ENCODE assay signal across 11 cellular contexts in the genomic region with DNA sequence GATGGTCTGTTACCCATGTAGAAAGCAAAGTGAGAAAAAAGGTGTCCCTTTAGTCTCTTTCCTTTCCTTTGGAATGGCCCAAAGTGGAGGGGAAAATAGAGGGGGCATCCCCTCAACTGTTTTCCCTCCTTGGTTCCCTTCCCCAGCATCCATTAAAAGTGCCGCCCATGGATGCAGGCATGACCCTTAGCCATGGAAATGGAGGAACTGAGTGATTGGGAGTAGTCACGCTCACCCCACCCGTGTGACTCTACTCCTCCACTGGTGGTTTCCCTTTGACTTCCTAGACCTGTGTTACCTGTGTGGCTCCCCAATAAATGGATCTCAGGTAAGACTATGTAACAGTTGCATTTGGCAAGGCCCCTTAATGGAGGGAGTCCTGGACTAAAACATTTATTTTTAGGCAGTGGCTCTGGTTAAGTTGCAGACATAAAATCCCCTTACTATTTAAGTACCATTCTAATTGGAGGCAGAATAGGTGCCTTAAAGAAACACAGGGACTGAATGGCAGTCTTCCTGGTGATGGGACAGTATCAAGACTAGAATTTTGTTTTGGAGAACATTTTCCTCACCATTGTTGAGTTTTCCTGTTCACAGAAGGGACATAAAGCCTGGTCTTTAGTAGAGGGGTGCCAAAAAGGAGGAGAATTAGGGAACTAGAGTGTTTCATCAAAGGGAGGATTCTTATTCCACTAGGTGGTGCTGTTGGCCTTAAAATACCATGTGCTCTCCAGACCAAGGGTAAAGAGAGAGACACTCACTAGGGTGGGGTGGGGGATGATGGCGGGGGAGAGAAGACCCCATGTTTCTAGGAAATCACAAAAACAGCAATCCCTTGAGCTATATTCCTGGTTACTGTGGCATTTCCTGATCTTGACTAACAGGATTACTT. TPM values are rescaled to one million over a fixed set of nuclear protein-coding genes. Genes with fewer than 3 reads are reported as not detected.
A peak's percentile ranks its signal among the peaks of the same experiment; 100 is the strongest.
DNase-seq lines count a peak whose midpoint lies in the region; ATAC-seq and TF ChIP-seq lines count a peak whose summit lies in the region.
"Had no signal": no experiment of that assay in that cellular context is flagged by ENCODE, and none has a peak within 500 bp of the region (broad histone marks: within the 10 kb centered on the region; RNA-seq: fewer than 3 reads in every experiment).

No MANE protein-coding gene starts in this region.

- TF ChIP-seq CTCF in AG09309 (IDR thresholded peaks at IDR 0.05; ENCODE audit: control insufficient read depth, insufficient read depth, low read depth, low read length, missing control alignments) (peak; percentile 31), OCI-LY1 (IDR thresholded peaks at IDR 0.05; ENCODE audit: low read length) (peak; percentile 52; the same call in 1 of the 2 replicates), testis (IDR thresholded peaks at IDR 0.05) (no peak), stomach (IDR thresholded peaks at IDR 0.05) (no peak)

- no peak overlapping the region for H3K9ac ChIP-seq in OCI-LY1 (ENCODE audit: low read length)

- no peaks in the 10 kb centered on the region for H3F3A ChIP-seq in OCI-LY1 (ENCODE audit: insufficient read depth, low read length)

- H3K36me3 ChIP-seq in OCI-LY1 (ENCODE audit: insufficient read depth, low read length) (no peaks in the 10 kb centered on the region), testis (ENCODE audit: low read depth, missing control alignments) (no peaks in the 10 kb centered on the region), stomach (no peaks in the 10 kb centered on the region)
- H3K36me3 ChIP-seq in naive thymus-derived CD4-positive, alpha-beta T cell (ENCODE audit: control insufficient read depth in 2 of 3, insufficient read depth in 3 of 3, low read length in 3 of 3), result no peaks in the 10 kb centered on the region

- no peak overlapping the region for H3K27ac Mint-ChIP-seq in immature natural killer cell
- no peak overlapping the region for H3K27ac Mint-ChIP-seq in naive thymus-derived CD4-positive, alpha-beta T cell
- H3K27ac Mint-ChIP-seq: brain, memory B cell had no signal

- no peak overlapping the region for H3K27ac ChIP-seq in OCI-LY1 (ENCODE audit: low read depth, low read length, poor library complexity, severe bottlenecking)
- H3K27ac ChIP-seq in testis, result no peak overlapping the region
- H3K27ac ChIP-seq in stomach, result no peak overlapping the region
- H3K27ac ChIP-seq in naive thymus-derived CD4-positive, alpha-beta T cell (ENCODE audit: low read depth, low read length), result no peak overlapping the region

- no peaks in the 10 kb centered on the region for H3K79me2 ChIP-seq in OCI-LY1 (ENCODE audit: insufficient read depth, low read length)

- no peak for DNase-seq in AG09309 (ENCODE audit: low read depth)
- DNase-seq in fibroblast of gingiva (ENCODE audit: low read depth), result peak; percentile 7
- no peak for DNase-seq in immature natural killer cell
- no peak for DNase-seq in testis
- no peak for DNase-seq in stomach
- no peak for DNase-seq in naive thymus-derived CD4-positive, alpha-beta T cell

- peaks cover 0 to 3% (median 3%) of the 10 kb centered on the region in 3 donors for H3K27me3 Mint-ChIP-seq in immature natural killer cell (ENCODE audit: low read depth in 3 of 3)
- peaks cover 0 to 9% (median 3%) of the 10 kb centered on the region in 5 donors for H3K27me3 Mint-ChIP-seq in naive thymus-derived CD4-positive, alpha-beta T cell
- H3K27me3 Mint-ChIP-seq: memory B cell had no signal

- H3K27me3 ChIP-seq in OCI-LY1 (ENCODE audit: insufficient read depth, low read length) (no peaks in the 10 kb centered on the region), testis (no peaks in the 10 kb centered on the region), stomach (no peaks in the 10 kb centered on the region)
- H3K27me3 ChIP-seq in naive thymus-derived CD4-positive, alpha-beta T cell (ENCODE audit: control insufficient read depth in 2 of 2, insufficient read depth in 2 of 2, low read length in 2 of 2), result no peaks in the 10 kb centered on the region

- H3K4me1 Mint-ChIP-seq in immature natural killer cell, result no peaks in the 10 kb centered on the region
- no peaks in the 10 kb centered on the region for H3K4me1 Mint-ChIP-seq in naive thymus-derived CD4-positive, alpha-beta T cell
- H3K4me1 Mint-ChIP-seq: brain, memory B cell had no signal

- POLR2A ChIA-PET in naive thymus-derived CD4-positive, alpha-beta T cell (lab: Charles Lee), result interaction anchor here (0.7 kb wide), 1 partner anchor 37 kb away, joined by 3 read pairs; no protein-coding TSS in a partner anchor

- peaks cover 2% of the 10 kb centered on the region; the same call in 1 of the 2 replicates for H3K9me3 ChIP-seq in OCI-LY1 (ENCODE audit: low read length)
- H3K9me3 ChIP-seq in testis, result no peaks in the 10 kb centered on the region
- peaks cover 35 to 92% (median 87%) of the 10 kb centered on the region in 4 donors for H3K9me3 ChIP-seq in stomach
- H3K9me3 ChIP-seq in naive thymus-derived CD4-positive, alpha-beta T cell (ENCODE audit: control insufficient read depth in 2 of 3, low read length in 3 of 3), result peaks cover 12 to 62% (median 13%) of the 10 kb centered on the region in 3 experiments

- H3K9me3 Mint-ChIP-seq in immature natural killer cell, result peaks cover 30 to 83% (median 62%) of the 10 kb centered on the region in 6 donors
- H3K9me3 Mint-ChIP-seq in naive thymus-derived CD4-positive, alpha-beta T cell, result peaks cover 13 to 99% (median 63%) of the 10 kb centered on the region in 11 donors

- no peak overlapping the region for H3K4me3 ChIP-seq in AG09309 (ENCODE audit: control insufficient read depth, low read depth, low read length)
- no peak overlapping the region for H3K4me3 ChIP-seq in OCI-LY1 (ENCODE audit: low read depth, low read length, poor library complexity, severe bottlenecking)
- H3K4me3 ChIP-seq in testis, result no peak overlapping the region
- H3K4me3 ChIP-seq in stomach, result no peak overlapping the region
- no peak overlapping the region for H3K4me3 ChIP-seq in naive thymus-derived CD4-positive, alpha-beta T cell (ENCODE audit: low read length)

- H3K9me2 ChIP-seq in OCI-LY1 (ENCODE audit: low read depth, low read length), result no peaks in the 10 kb centered on the region

- 69 to 71% methylated on average over 4 of the region's 4 CpGs for WGBS in testis, 2 donors
- WGBS in stomach, 5 donors, result 65 to 84% (median 81%) methylated on average over 4 of the region's 4 CpGs

- H3K4me1 ChIP-seq in OCI-LY1 (ENCODE audit: insufficient read depth, low read length, severe bottlenecking), result no peaks in the 10 kb centered on the region
- H3K4me1 ChIP-seq in testis, result no peaks in the 10 kb centered on the region
- H3K4me1 ChIP-seq in stomach, result no peaks in the 10 kb centered on the region
- no peaks in the 10 kb centered on the region for H3K4me1 ChIP-seq in naive thymus-derived CD4-positive, alpha-beta T cell (ENCODE audit: control insufficient read depth in 2 of 2, insufficient read depth in 2 of 2, low read length in 2 of 2)

- peaks cover 4 to 31% (median 7%) of the 10 kb centered on the region in 3 donors for H3K36me3 Mint-ChIP-seq in immature natural killer cell
- H3K36me3 Mint-ChIP-seq in naive thymus-derived CD4-positive, alpha-beta T cell, result peaks cover 0 to 21% (median 4%) of the 10 kb centered on the region in 5 donors

- H2AFZ ChIP-seq in OCI-LY1 (ENCODE audit: low read length), result no peak overlapping the region

- H4K20me1 ChIP-seq in OCI-LY1 (ENCODE audit: insufficient read depth, low read length), result no peaks in the 10 kb centered on the region

- CTCF ChIA-PET in naive thymus-derived CD4-positive, alpha-beta T cell (lab: Charles Lee), result no interaction called here

- peak; percentile 55 for ATAC-seq in GM18867 (IDR thresholded peaks at IDR 0.05; ENCODE audit: unreplicated experiment)
- no peak for ATAC-seq in naive thymus-derived CD4-positive, alpha-beta T cell

- TF ChIP-seq POLR2A in testis (IDR thresholded peaks at IDR 0.05) (no peak), stomach (IDR thresholded peaks at IDR 0.05) (no peak)

- H3K4me3 Mint-ChIP-seq in immature natural killer cell, result no peak overlapping the region
- no peak overlapping the region for H3K4me3 Mint-ChIP-seq in naive thymus-derived CD4-positive, alpha-beta T cell
- H3K4me3 Mint-ChIP-seq: brain, memory B cell had no signal

- intact Hi-C loops in testis (cut with DNase I; ENCODE audit: low total_unique reads), result no loop called here
- intact Hi-C loops in stomach (cut with DNase I; ENCODE audit: low total_unique reads), result no loop called here
- intact Hi-C loops in naive thymus-derived CD4-positive, alpha-beta T cell (cut with micrococcal nuclease), result no loop called here

- H3K4me2 ChIP-seq in OCI-LY1 (ENCODE audit: low read length), result no peak overlapping the region

- no peak for TF ChIP-seq EP300 in stomach (IDR thresholded peaks at IDR 0.05)

RNA-seq across cellular contexts. Expression of gene PLA2R1, which starts 25.7 kb away (rescaled TPM):
- polyA plus RNA-seq in immature natural killer cell (not detected), testis (ENCODE audit: insufficient read depth, low read depth, low replicate concordance) (3.4 TPM), stomach (1 to 10 TPM in 1 of 3 donors, under 1 TPM in 2; 0.31 to 3.9 (median 0.81) TPM)
- total RNA-seq in testis (1 to 10 TPM; 5.0 to 5.3 TPM), stomach (1 to 10 TPM; 1.7 to 6.8 (median 4.9) TPM)
- total RNA-seq in naive thymus-derived CD4-positive, alpha-beta T cell, result not detected
- polyA plus RNA-seq in naive thymus-derived CD4-positive, alpha-beta T cell, result not detected
- total RNA-seq: T-helper 1 cell treated with Interleukin-12 subunit alpha and Interleukin-12 subunit beta and Interleukin-4 antibody, amounts not matched to agents 30 ng/mL and 1 ng/mL, for 36 hours had no signal

Comparison
In these comparisons a context has a peak if more than half of its experiments do, and no peak if none do; other contexts are left out.
1. CTCF ChIP-seq: peak in AG09309 (single experiment) and OCI-LY1 (single experiment); none in testis (0 of 3) and stomach (0 of 7).